ENCODE assay signal across 1 cellular context in the genomic region with DNA sequence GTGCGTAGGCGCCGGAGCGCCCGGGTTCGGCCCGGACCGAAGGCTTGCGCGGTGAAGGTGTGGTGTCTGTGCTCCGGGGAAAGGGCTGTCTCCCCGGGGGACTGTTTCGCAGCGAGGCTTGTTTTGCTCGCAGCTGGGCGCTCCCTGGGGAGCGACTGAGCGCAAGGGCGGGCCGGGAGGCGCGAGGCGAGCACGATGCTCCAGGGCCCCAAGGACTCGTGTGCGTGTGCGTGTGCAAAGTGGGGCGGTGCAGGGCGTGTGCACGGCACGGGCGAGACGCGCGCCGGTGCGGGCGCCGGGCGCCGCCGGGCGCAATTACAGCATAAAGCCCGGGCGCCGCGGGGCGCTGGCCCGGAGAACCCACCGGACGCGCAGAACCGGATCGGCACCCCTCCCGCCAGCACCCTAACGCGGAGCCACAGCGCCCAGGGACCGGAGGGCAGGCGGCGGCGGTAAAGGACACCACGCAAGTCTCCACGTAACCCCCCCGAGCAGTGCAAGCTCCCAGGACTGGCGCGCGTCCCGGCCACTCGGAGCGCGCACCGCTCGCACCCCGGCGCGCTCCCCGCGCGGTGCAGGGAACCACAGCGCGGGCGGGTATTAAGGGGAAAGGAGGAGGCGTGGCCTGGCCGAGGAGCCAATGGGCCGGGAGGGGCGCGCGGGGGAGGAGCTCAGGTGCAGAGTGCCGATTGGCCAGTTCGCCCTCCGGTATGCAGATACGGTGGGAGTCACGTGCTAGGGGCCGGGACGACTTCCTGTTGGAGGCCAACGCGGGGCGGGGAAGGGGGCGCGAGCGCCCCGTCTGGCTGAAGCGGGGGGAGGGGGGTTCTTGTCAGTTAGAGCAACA.
A peak's percentile ranks its signal among the peaks of the same experiment; 100 is the strongest.
TF ChIP-seq lines count a peak whose summit lies in the region.

A gene with protein sequence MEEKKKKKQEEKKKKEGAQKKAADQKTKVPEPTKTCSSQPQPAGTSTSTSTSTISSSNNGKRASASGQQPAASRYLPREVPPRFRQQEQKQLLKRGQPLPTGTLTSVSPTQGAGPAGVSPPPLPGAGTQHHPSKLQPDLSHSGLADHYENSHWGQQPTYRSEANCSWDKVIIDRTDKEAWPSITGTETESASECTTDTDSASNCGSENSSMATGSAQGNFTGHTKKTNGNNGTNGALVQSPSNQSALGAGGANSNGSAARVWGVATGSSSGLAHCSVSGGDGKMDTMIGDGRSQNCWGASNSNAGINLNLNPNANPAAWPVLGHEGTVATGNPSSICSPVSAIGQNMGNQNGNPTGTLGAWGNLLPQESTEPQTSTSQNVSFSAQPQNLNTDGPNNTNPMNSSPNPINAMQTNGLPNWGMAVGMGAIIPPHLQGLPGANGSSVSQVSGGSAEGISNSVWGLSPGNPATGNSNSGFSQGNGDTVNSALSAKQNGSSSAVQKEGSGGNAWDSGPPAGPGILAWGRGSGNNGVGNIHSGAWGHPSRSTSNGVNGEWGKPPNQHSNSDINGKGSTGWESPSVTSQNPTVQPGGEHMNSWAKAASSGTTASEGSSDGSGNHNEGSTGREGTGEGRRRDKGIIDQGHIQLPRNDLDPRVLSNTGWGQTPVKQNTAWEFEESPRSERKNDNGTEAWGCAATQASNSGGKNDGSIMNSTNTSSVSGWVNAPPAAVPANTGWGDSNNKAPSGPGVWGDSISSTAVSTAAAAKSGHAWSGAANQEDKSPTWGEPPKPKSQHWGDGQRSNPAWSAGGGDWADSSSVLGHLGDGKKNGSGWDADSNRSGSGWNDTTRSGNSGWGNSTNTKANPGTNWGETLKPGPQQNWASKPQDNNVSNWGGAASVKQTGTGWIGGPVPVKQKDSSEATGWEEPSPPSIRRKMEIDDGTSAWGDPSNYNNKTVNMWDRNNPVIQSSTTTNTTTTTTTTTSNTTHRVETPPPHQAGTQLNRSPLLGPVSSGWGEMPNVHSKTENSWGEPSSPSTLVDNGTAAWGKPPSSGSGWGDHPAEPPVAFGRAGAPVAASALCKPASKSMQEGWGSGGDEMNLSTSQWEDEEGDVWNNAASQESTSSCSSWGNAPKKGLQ (N-terminal part only) (plus strand): TSS at position 835 of the 847 bp plus-strand sequence. CDS start 45,504 bp downstream, outside the sequence.

TF ChIP-seq in K562, 482 proteins besides CTCF, POLR2A, EP300 and RAD21 (continued from another document and continues in another):
- TF ChIP-seq, protein P1, sequence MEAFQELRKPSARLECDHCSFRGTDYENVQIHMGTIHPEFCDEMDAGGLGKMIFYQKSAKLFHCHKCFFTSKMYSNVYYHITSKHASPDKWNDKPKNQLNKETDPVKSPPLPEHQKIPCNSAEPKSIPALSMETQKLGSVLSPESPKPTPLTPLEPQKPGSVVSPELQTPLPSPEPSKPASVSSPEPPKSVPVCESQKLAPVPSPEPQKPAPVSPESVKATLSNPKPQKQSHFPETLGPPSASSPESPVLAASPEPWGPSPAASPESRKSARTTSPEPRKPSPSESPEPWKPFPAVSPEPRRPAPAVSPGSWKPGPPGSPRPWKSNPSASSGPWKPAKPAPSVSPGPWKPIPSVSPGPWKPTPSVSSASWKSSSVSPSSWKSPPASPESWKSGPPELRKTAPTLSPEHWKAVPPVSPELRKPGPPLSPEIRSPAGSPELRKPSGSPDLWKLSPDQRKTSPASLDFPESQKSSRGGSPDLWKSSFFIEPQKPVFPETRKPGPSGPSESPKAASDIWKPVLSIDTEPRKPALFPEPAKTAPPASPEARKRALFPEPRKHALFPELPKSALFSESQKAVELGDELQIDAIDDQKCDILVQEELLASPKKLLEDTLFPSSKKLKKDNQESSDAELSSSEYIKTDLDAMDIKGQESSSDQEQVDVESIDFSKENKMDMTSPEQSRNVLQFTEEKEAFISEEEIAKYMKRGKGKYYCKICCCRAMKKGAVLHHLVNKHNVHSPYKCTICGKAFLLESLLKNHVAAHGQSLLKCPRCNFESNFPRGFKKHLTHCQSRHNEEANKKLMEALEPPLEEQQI (IDR thresholded peaks at IDR 0.05) = no peak
- TF ChIP-seq NCOA4 (IDR thresholded peaks at IDR 0.05; ENCODE audit: partially characterized antibody) (no peak), SMAD1 (IDR thresholded peaks at IDR 0.05; ENCODE audit: low read depth, low read length, partially characterized antibody) (no peak), ZNF830 (CRISPR knock-in tag; IDR thresholded peaks at IDR 0.05) (peak; percentile 78; the same call in 1 of the 2 replicates), PHF8 (IDR thresholded peaks at IDR 0.05; ENCODE audit: borderline replicate concordance, low read length) (peak; percentile 95), SOX6 (IDR thresholded peaks at IDR 0.05) (peak; percentile 47), HSF4 (CRISPR knock-in tag; IDR thresholded peaks at IDR 0.05; ENCODE audit: borderline replicate concordance) (no peak), KLF13 (tag; IDR thresholded peaks at IDR 0.05; ENCODE audit: borderline replicate concordance, low read depth) (no peak), ZNF436 (CRISPR knock-in tag; IDR thresholded peaks at IDR 0.05) (peak; percentile 80), SP2 (IDR thresholded peaks at IDR 0.05; ENCODE audit: extremely low read depth, low read depth, low read length, poor library complexity, severe bottlenecking) (no peak), EP400 (IDR thresholded peaks at IDR 0.05) (peak; percentile 20; the same call in 1 of the 2 replicates), FOXK1 (CRISPR knock-in tag; IDR thresholded peaks at IDR 0.05; ENCODE audit: borderline replicate concordance) (no peak), NFRKB (IDR thresholded peaks at IDR 0.05; ENCODE audit: low read depth) (no peak), ZSCAN29 (IDR thresholded peaks at IDR 0.05) (no peak), RNF2 (IDR thresholded peaks at IDR 0.05) (peak; percentile 63; the same call in 1 of the 2 replicates), HCFC1 (IDR thresholded peaks at IDR 0.05; ENCODE audit: low read depth, low read length) (peak; percentile 32; the same call in 1 of the 2 replicates), SP1 (CRISPR knock-in tag; IDR thresholded peaks at IDR 0.05) (peak; percentile 91), TAF7 (tag; IDR thresholded peaks at IDR 0.05) (no peak)
- TF ChIP-seq, protein P2, sequence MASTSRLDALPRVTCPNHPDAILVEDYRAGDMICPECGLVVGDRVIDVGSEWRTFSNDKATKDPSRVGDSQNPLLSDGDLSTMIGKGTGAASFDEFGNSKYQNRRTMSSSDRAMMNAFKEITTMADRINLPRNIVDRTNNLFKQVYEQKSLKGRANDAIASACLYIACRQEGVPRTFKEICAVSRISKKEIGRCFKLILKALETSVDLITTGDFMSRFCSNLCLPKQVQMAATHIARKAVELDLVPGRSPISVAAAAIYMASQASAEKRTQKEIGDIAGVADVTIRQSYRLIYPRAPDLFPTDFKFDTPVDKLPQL (IDR thresholded peaks at IDR 0.05; ENCODE audit: extremely low read depth, insufficient read length) = no peak
- TF ChIP-seq, protein P3, sequence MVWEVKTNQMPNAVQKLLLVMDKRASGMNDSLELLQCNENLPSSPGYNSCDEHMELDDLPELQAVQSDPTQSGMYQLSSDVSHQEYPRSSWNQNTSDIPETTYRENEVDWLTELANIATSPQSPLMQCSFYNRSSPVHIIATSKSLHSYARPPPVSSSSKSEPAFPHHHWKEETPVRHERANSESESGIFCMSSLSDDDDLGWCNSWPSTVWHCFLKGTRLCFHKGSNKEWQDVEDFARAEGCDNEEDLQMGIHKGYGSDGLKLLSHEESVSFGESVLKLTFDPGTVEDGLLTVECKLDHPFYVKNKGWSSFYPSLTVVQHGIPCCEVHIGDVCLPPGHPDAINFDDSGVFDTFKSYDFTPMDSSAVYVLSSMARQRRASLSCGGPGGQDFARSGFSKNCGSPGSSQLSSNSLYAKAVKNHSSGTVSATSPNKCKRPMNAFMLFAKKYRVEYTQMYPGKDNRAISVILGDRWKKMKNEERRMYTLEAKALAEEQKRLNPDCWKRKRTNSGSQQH (CRISPR knock-in tag; IDR thresholded peaks at IDR 0.05) = peak; percentile 89; the same call in 1 of the 2 replicates
- TF ChIP-seq, protein P4, sequence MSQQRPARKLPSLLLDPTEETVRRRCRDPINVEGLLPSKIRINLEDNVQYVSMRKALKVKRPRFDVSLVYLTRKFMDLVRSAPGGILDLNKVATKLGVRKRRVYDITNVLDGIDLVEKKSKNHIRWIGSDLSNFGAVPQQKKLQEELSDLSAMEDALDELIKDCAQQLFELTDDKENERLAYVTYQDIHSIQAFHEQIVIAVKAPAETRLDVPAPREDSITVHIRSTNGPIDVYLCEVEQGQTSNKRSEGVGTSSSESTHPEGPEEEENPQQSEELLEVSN (IDR thresholded peaks at IDR 0.05; ENCODE audit: borderline replicate concordance in 1 of 2, extremely low read depth in 1 of 2, insufficient read depth in 1 of 2, insufficient read length in 1 of 2, low read depth in 1 of 2, low read length in 1 of 2, poor library complexity in 1 of 2, severe bottlenecking in 1 of 2) = peak; percentile 80 to 94
- TF ChIP-seq, protein P5, sequence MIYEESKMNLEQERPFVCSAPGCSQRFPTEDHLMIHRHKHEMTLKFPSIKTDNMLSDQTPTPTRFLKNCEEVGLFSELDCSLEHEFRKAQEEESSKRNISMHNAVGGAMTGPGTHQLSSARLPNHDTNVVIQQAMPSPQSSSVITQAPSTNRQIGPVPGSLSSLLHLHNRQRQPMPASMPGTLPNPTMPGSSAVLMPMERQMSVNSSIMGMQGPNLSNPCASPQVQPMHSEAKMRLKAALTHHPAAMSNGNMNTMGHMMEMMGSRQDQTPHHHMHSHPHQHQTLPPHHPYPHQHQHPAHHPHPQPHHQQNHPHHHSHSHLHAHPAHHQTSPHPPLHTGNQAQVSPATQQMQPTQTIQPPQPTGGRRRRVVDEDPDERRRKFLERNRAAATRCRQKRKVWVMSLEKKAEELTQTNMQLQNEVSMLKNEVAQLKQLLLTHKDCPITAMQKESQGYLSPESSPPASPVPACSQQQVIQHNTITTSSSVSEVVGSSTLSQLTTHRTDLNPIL (CRISPR knock-in tag; IDR thresholded peaks at IDR 0.05) = no peak
- TF ChIP-seq, protein P6, sequence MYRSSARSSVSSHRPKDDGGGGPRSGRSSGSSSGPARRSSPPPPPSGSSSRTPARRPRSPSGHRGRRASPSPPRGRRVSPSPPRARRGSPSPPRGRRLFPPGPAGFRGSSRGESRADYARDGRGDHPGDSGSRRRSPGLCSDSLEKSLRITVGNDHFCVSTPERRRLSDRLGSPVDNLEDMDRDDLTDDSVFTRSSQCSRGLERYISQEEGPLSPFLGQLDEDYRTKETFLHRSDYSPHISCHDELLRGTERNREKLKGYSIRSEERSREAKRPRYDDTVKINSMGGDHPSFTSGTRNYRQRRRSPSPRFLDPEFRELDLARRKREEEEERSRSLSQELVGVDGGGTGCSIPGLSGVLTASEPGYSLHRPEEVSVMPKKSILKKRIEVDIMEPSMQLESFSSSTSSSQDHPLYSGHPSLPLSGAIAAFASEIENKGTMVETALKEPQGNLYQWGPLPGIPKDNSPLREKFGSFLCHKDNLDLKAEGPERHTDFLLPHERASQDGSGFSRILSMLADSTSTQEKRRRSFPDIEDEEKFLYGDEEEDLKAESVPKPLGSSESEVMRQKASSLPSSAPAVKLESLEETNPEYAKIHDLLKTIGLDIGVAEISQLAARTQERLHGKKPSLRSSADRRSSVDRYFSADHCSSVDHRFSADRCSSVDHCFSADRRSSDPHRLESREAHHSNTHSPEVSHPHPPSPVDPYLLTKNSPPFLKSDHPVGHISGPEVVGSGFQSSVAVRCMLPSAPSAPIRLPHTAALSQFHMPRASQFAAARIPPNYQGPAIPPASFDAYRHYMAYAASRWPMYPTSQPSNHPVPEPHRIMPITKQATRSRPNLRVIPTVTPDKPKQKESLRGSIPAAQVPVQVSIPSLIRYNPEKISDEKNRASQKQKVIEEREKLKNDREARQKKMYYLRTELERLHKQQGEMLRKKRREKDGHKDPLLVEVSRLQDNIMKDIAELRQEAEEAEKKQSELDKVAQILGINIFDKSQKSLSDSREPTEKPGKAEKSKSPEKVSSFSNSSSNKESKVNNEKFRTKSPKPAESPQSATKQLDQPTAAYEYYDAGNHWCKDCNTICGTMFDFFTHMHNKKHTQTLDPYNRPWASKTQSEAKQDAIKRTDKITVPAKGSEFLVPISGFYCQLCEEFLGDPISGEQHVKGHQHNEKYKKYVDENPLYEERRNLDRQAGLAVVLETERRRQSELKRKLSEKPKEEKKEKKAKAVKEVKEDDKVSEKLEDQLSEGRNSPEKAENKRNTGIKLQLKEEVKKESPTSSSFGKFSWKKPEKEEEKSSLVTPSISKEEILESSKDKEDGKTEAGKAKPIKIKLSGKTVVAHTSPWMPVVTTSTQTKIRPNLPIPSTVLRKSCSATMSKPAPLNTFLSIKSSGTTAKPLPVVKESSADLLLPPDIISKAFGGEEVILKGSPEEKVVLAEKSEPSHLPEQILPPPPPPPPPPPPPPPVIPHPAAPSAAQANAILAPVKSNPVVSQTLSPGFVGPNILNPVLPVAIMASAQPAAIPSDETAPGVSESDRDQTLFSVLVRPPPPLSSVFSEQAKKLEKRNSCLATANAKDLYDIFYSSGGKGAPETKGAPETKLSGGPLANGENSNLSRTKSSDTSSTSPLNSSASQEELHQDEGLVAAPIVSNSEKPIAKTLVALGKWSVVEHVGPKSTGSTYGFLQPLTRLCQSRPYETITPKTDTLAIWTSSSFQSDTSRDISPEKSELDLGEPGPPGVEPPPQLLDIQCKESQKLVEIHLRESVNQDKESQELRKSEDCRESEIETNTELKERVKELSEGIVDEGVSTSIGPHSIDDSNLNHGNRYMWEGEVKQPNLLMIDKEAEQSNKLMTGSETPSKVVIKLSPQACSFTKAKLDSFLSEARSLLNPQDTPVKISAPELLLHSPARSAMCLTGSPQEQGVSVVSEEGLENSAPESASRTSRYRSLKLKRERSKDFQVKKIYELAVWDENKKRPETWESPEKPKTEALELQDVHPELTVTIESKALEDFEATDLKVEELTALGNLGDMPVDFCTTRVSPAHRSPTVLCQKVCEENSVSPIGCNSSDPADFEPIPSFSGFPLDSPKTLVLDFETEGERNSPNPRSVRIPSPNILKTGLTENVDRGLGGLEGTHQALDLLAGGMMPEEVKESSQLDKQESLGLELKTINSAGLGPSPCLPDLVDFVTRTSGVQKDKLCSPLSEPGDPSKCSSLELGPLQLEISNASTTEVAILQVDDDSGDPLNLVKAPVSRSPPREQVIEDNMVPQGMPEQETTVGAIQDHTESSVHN (IDR thresholded peaks at IDR 0.05; ENCODE audit: borderline replicate concordance in 1 of 2, low read depth in 1 of 2) = no peak
- TF ChIP-seq, protein P7, sequence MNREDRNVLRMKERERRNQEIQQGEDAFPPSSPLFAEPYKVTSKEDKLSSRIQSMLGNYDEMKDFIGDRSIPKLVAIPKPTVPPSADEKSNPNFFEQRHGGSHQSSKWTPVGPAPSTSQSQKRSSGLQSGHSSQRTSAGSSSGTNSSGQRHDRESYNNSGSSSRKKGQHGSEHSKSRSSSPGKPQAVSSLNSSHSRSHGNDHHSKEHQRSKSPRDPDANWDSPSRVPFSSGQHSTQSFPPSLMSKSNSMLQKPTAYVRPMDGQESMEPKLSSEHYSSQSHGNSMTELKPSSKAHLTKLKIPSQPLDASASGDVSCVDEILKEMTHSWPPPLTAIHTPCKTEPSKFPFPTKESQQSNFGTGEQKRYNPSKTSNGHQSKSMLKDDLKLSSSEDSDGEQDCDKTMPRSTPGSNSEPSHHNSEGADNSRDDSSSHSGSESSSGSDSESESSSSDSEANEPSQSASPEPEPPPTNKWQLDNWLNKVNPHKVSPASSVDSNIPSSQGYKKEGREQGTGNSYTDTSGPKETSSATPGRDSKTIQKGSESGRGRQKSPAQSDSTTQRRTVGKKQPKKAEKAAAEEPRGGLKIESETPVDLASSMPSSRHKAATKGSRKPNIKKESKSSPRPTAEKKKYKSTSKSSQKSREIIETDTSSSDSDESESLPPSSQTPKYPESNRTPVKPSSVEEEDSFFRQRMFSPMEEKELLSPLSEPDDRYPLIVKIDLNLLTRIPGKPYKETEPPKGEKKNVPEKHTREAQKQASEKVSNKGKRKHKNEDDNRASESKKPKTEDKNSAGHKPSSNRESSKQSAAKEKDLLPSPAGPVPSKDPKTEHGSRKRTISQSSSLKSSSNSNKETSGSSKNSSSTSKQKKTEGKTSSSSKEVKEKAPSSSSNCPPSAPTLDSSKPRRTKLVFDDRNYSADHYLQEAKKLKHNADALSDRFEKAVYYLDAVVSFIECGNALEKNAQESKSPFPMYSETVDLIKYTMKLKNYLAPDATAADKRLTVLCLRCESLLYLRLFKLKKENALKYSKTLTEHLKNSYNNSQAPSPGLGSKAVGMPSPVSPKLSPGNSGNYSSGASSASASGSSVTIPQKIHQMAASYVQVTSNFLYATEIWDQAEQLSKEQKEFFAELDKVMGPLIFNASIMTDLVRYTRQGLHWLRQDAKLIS (CRISPR knock-in tag; IDR thresholded peaks at IDR 0.05) = no peak
